ENCODE assay signal across 11 cellular contexts in genomic region chr3:37906734-37907282, GRCh38. TPM values are rescaled to one million over a fixed set of nuclear protein-coding genes. Genes with fewer than 3 reads are reported as not detected.
DNase-seq lines count a peak whose midpoint lies in the region; ATAC-seq, FAIRE-seq and TF ChIP-seq lines count a peak whose summit lies in the region.
"Had no signal": no experiment of that assay in that cellular context is flagged by ENCODE, and none has a peak within 500 bp of the region (broad histone marks: within the 10 kb centered on the region; RNA-seq: fewer than 3 reads in every experiment).

No MANE protein-coding gene starts in this region.

- H3K4me1 ChIP-seq in KMS-11 (ENCODE audit: low read depth, poor library complexity, severe bottlenecking) (peaks cover 76% of the 10 kb centered on the region), endothelial cell of umbilical vein (ENCODE audit: control insufficient read depth, extremely low read depth, insufficient read depth, low read length) (peaks cover 39% of the 10 kb centered on the region)

- POLR2A ChIA-PET in endothelial cell of umbilical vein (lab: Charles Lee) = no interaction called here

- no peak overlapping the region for H3K4me3 ChIP-seq in KMS-11 (IDR thresholded peaks at IDR 0.05; ENCODE audit: insufficient read depth, low read depth, low read length)
- H3K4me3 ChIP-seq in endothelial cell of umbilical vein (replicated peaks in 1 of 3; ENCODE audit: insufficient read depth in 1 of 3, low read depth in 1 of 3, low read length in 3 of 3) = no peak overlapping the region
- no peak overlapping the region for H3K4me3 ChIP-seq in skin epidermis

- peak overlapping the region; percentile 80 for H3K27ac ChIP-seq in KMS-11
- peak overlapping the region; percentile 72 for H3K27ac ChIP-seq in endothelial cell of umbilical vein (ENCODE audit: insufficient read depth, low read depth, low read length)
- H3K27ac ChIP-seq in skin epidermis = peak overlapping the region in 11 of 21 experiments; percentile 6 to 72 (median 52)
- H3K27ac ChIP-seq: HL-60 had no signal

- TF ChIP-seq CTCF in KMS-11 (conservative IDR thresholded peaks at IDR 0.05; ENCODE audit: low read depth, low read length) = no peak
- no peak for TF ChIP-seq CTCF in endothelial cell of umbilical vein (IDR thresholded peaks at IDR 0.05; ENCODE audit: extremely low read depth in 1 of 2, insufficient read depth in 1 of 2, low read depth in 1 of 2, low read length in 2 of 2)

- DNase-seq in GM19239 (ENCODE audit: insufficient read length, low spot score) (no peak), endothelial cell of umbilical vein (ENCODE audit: low read depth, low spot score) (peak; percentile 30), NCI-H345 treated with DMSO at 0.1 percent for 48 hours (lab: John Stamatoyannopoulos, UW; ENCODE audit: unreplicated experiment) (no peak)
- DNase-seq in stimulated activated CD4-positive, alpha-beta T cell treated with anti-CD3 and anti-CD28 coated beads, Interleukin-2, amount 100 ng/mL, for 24 hours = no peak
- no peak for DNase-seq in NK-92 treated with Interleukin-12 subunit alpha and Interleukin-12 subunit beta, amount 100 ng/mL, for 24 hours (lab: John Stamatoyannopoulos, UW)
- DNase-seq: NCI-H2081 treated with DMSO at 0.1 percent for 48 hours, SW 1271 had no signal

- no peaks in the 10 kb centered on the region for H3K9me1 ChIP-seq in endothelial cell of umbilical vein (replicated peaks; ENCODE audit: control insufficient read depth, extremely low read depth, insufficient read depth, low read length)

- peak overlapping the region; percentile 35; the same call in 1 of the 2 replicates for H3K9ac ChIP-seq in KMS-11
- peak overlapping the region; percentile 6 for H3K9ac ChIP-seq in endothelial cell of umbilical vein (replicated peaks; ENCODE audit: extremely low read depth, insufficient read depth, low read length)

- no peaks in the 10 kb centered on the region for H3K79me2 ChIP-seq in KMS-11 (ENCODE audit: insufficient read depth, low read depth)
- no peaks in the 10 kb centered on the region for H3K79me2 ChIP-seq in endothelial cell of umbilical vein (ENCODE audit: control insufficient read depth, insufficient read depth, low read length)

- no peak for TF ChIP-seq POLR2A in endothelial cell of umbilical vein (IDR thresholded peaks at IDR 0.05; ENCODE audit: low read depth, low read length)

- FAIRE-seq in GM19239 (lab: Jason Lieb, UNC) = peak; percentile 51
- FAIRE-seq in endothelial cell of umbilical vein (lab: Jason Lieb, UNC) = no peak

- dilution Hi-C loops in endothelial cell of umbilical vein (cut with MboI; ENCODE audit: extremely low pct_ligation_motif_present, low sequenced_read_pairs) = no loop called here

- no peak overlapping the region for H2AFZ ChIP-seq in KMS-11 (ENCODE audit: low read depth)
- H2AFZ ChIP-seq in endothelial cell of umbilical vein (ENCODE audit: low read depth, low read length) = no peak overlapping the region

- no peaks in the 10 kb centered on the region for H3K27me3 ChIP-seq in KMS-11 (ENCODE audit: insufficient read depth, low read depth)
- H3K27me3 ChIP-seq in endothelial cell of umbilical vein (ENCODE audit: control insufficient read depth in 2 of 2, insufficient read depth in 2 of 2, low read length in 2 of 2) = no peaks in the 10 kb centered on the region

- H3K36me3 ChIP-seq in KMS-11 (ENCODE audit: insufficient read depth) = no peaks in the 10 kb centered on the region
- no peaks in the 10 kb centered on the region for H3K36me3 ChIP-seq in endothelial cell of umbilical vein (ENCODE audit: control insufficient read depth in 2 of 2, extremely low read depth in 1 of 2, insufficient read depth in 2 of 2, low read length in 2 of 2)

- intact Hi-C loops in endothelial cell of umbilical vein (cut with micrococcal nuclease) = loop anchor here (1.0 kb wide), 1 partner anchor 29 kb away; no protein-coding TSS in a partner anchor

- H4K20me1 ChIP-seq in KMS-11 (ENCODE audit: insufficient read depth) = no peaks in the 10 kb centered on the region
- H4K20me1 ChIP-seq in endothelial cell of umbilical vein (replicated peaks; ENCODE audit: control insufficient read depth, extremely low read depth, insufficient read depth, low read length) = no peaks in the 10 kb centered on the region

- H3K4me2 ChIP-seq in KMS-11 (peak overlapping the region; percentile 91), endothelial cell of umbilical vein (ENCODE audit: insufficient read depth, low read length) (peak overlapping the region; percentile 2)

- BruUV-seq in endothelial cell of umbilical vein (replicated peaks; lab: Mats Ljungman, UMichigan) = no TSS peak

- CTCF ChIA-PET in endothelial cell of umbilical vein (lab: Charles Lee) = interaction anchor here (0.6 to 2.2 kb wide), 4 partner anchors 14 to 67 kb away, joined by 3 to 8 read pairs (median 6); no protein-coding TSS in a partner anchor

- no peaks in the 10 kb centered on the region for H3K9me3 ChIP-seq in endothelial cell of umbilical vein (replicated peaks; ENCODE audit: control insufficient read depth, insufficient read depth, low read length)

- ATAC-seq in GM19395 (IDR thresholded peaks at IDR 0.05; ENCODE audit: unreplicated experiment) = no peak

TF ChIP-seq in endothelial cell of umbilical vein, 7 proteins besides CTCF, POLR2A, EP300 and RAD21:
- no peak for TF ChIP-seq GATA2 (IDR thresholded peaks at IDR 0.05; ENCODE audit: insufficient read depth, insufficient read length, low read depth, low read length)
- no peak for TF ChIP-seq POLR2AphosphoS5 (IDR thresholded peaks at IDR 0.05; ENCODE audit: insufficient read depth, low read depth, low read length)
- no peak for TF ChIP-seq MYC (IDR thresholded peaks at IDR 0.05; ENCODE audit: low read depth, low read length)
- TF ChIP-seq EZH2 (IDR thresholded peaks at IDR 0.05; ENCODE audit: borderline replicate concordance, low read depth, low read length, severe bottlenecking) = no peak
- no peak for TF ChIP-seq MAX (IDR thresholded peaks at IDR 0.05; ENCODE audit: insufficient read depth, insufficient read length)
- TF ChIP-seq FOS (IDR thresholded peaks at IDR 0.05; ENCODE audit: borderline replicate concordance, insufficient read depth, low read length) = no peak
- no peak for TF ChIP-seq JUN (IDR thresholded peaks at IDR 0.05; ENCODE audit: borderline replicate concordance, insufficient read depth, insufficient read length, low read depth)

RNA-seq across cellular contexts. Expression of gene CTDSPL, which starts 45.1 kb away (rescaled TPM):
- 27.6 and 43.2 TPM in 2 replicates for total RNA-seq in endothelial cell of umbilical vein
- polyA plus RNA-seq in endothelial cell of umbilical vein = 28.3 and 30.1 TPM in 2 replicates
- polyA plus RNA-seq in endothelial cell of umbilical vein (2011; cell fraction: cytosol; rRNA removed) = 23.3 and 28.3 TPM in 2 replicates
- 32.0 and 33.8 TPM in 2 replicates for polyA plus RNA-seq in endothelial cell of umbilical vein (2011; cell fraction: nucleus; rRNA removed)
- 18.5 and 20.3 TPM in 2 replicates for polyA plus RNA-seq in endothelial cell of umbilical vein (2012)
- polyA minus RNA-seq in endothelial cell of umbilical vein = 36.8 and 53.0 TPM in 2 replicates
- 15.8 TPM for polyA minus RNA-seq in endothelial cell of umbilical vein (2011; cell fraction: cytosol; rRNA and poly(A)+ RNA removed)
- polyA minus RNA-seq in endothelial cell of umbilical vein (2011; cell fraction: nucleus; rRNA and poly(A)+ RNA removed) = 20.6 and 22.3 TPM in 2 replicates
